ENCODE assay signal across 18 cellular contexts in the genomic region with DNA sequence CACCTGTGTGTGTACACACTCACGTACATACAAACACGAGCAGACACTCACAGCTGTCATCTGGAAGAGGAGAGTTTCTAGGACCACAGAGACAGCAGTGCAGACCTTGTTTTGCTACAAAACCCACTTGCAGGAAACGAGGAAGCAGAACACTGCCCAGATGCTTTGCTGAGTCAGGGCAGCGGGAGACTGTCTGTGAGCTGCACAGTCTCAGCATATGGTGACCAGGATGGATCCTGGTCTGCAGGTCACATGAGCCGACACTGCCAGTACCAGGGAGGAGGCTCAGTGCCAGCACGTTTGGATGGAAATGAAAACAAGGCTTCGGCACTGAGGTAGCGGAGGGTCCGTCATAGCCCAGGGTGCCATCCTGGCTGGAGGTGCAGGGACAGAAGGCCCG.
"Had no signal": no experiment of that assay in that cellular context is flagged by ENCODE, and none has a peak within 500 bp of the region (broad histone marks: within the 10 kb centered on the region; RNA-seq: fewer than 3 reads in every experiment).

No MANE protein-coding gene starts in this region.

- H3K36me3 Mint-ChIP-seq: activated CD4-positive, alpha-beta memory T cell treated with anti-CD3 and anti-CD28 coated beads for 36 hours; activated CD8-positive, alpha-beta memory T cell treated with anti-CD3 and anti-CD28 coated beads, Interleukin-2, amount 10 ng/mL, durations not matched to agents 7 days and 5 days; activated naive CD8-positive, alpha-beta T cell; natural killer cell had no signal

- H3K36me3 ChIP-seq: esophagus muscularis mucosa, neutrophil, pancreas, suprapubic skin, transverse colon, uterus had no signal

- H3K4me3 Mint-ChIP-seq: activated CD4-positive, alpha-beta memory T cell treated with anti-CD3 and anti-CD28 coated beads for 36 hours; activated CD8-positive, alpha-beta memory T cell treated with anti-CD3 and anti-CD28 coated beads, Interleukin-2, amount 10 ng/mL, durations not matched to agents 7 days and 5 days; activated naive CD8-positive, alpha-beta T cell; natural killer cell; stimulated activated naive CD8-positive, alpha-beta T cell treated with anti-CD3 and anti-CD28 coated beads, Interleukin-15, amount 100 ng/mL, for 72 hours; WTC11 had no signal

- H3K4me3 ChIP-seq: esophagus muscularis mucosa, lung, pancreas, skin epidermis, suprapubic skin, transverse colon, uterus had no signal

- DNase-seq: activated CD4-positive, alpha-beta memory T cell treated with anti-CD3 and anti-CD28 coated beads for 36 hours; activated CD4-positive, alpha-beta T cell treated with anti-CD3 and anti-CD28 coated beads for 4 hours; activated CD8-positive, alpha-beta memory T cell treated with anti-CD3 and anti-CD28 coated beads, Interleukin-2, amount 10 ng/mL, durations not matched to agents 7 days and 5 days; natural killer cell; stimulated activated CD4-positive, alpha-beta T cell treated with anti-CD3 and anti-CD28 coated beads, Interleukin-15, amount 100 ng/mL, for 24 hours; stimulated activated CD4-positive, alpha-beta T cell treated with anti-CD3 and anti-CD28 coated beads, Interleukin-2, amount 100 ng/mL, for 48 hours; stimulated activated naive CD8-positive, alpha-beta T cell treated with anti-CD3 and anti-CD28 coated beads, Interleukin-15, amount 100 ng/mL, for 72 hours; transverse colon; uterus had no signal

- H3K27me3 ChIP-seq: esophagus muscularis mucosa, neutrophil, pancreas, suprapubic skin, transverse colon, uterus had no signal

- H3K27me3 Mint-ChIP-seq: activated CD4-positive, alpha-beta memory T cell treated with anti-CD3 and anti-CD28 coated beads for 36 hours; activated CD8-positive, alpha-beta memory T cell treated with anti-CD3 and anti-CD28 coated beads, Interleukin-2, amount 10 ng/mL, durations not matched to agents 7 days and 5 days; activated naive CD8-positive, alpha-beta T cell; stimulated activated naive CD8-positive, alpha-beta T cell treated with anti-CD3 and anti-CD28 coated beads, Interleukin-15, amount 100 ng/mL, for 72 hours had no signal

- ATAC-seq: activated CD8-positive, alpha-beta memory T cell treated with anti-CD3 and anti-CD28 coated beads, Interleukin-2, amount 10 ng/mL, durations not matched to agents 7 days and 5 days; left lobe of liver; natural killer cell; WTC11 had no signal

- H3K9me3 Mint-ChIP-seq: activated CD4-positive, alpha-beta memory T cell treated with anti-CD3 and anti-CD28 coated beads for 36 hours had no signal

- H3K9me3 ChIP-seq: esophagus muscularis mucosa, neutrophil, pancreas, suprapubic skin, transverse colon, uterus had no signal

- H3K27ac Mint-ChIP-seq: activated CD4-positive, alpha-beta memory T cell treated with anti-CD3 and anti-CD28 coated beads for 36 hours; activated CD8-positive, alpha-beta memory T cell treated with anti-CD3 and anti-CD28 coated beads, Interleukin-2, amount 10 ng/mL, durations not matched to agents 7 days and 5 days; activated naive CD8-positive, alpha-beta T cell; natural killer cell; stimulated activated naive CD8-positive, alpha-beta T cell treated with anti-CD3 and anti-CD28 coated beads, Interleukin-15, amount 100 ng/mL, for 72 hours; WTC11 had no signal

- H3K4me1 Mint-ChIP-seq: activated CD8-positive, alpha-beta memory T cell treated with anti-CD3 and anti-CD28 coated beads, Interleukin-2, amount 10 ng/mL, durations not matched to agents 7 days and 5 days; natural killer cell; stimulated activated naive CD8-positive, alpha-beta T cell treated with anti-CD3 and anti-CD28 coated beads, Interleukin-15, amount 100 ng/mL, for 72 hours; WTC11 had no signal

- H3K27ac ChIP-seq: esophagus muscularis mucosa, neutrophil, pancreas, skin epidermis, suprapubic skin, transverse colon, uterus had no signal

- H3K4me1 ChIP-seq: esophagus muscularis mucosa, pancreas, transverse colon, uterus had no signal
